ENCODE assay signal across 1 cellular context in the genomic region with DNA sequence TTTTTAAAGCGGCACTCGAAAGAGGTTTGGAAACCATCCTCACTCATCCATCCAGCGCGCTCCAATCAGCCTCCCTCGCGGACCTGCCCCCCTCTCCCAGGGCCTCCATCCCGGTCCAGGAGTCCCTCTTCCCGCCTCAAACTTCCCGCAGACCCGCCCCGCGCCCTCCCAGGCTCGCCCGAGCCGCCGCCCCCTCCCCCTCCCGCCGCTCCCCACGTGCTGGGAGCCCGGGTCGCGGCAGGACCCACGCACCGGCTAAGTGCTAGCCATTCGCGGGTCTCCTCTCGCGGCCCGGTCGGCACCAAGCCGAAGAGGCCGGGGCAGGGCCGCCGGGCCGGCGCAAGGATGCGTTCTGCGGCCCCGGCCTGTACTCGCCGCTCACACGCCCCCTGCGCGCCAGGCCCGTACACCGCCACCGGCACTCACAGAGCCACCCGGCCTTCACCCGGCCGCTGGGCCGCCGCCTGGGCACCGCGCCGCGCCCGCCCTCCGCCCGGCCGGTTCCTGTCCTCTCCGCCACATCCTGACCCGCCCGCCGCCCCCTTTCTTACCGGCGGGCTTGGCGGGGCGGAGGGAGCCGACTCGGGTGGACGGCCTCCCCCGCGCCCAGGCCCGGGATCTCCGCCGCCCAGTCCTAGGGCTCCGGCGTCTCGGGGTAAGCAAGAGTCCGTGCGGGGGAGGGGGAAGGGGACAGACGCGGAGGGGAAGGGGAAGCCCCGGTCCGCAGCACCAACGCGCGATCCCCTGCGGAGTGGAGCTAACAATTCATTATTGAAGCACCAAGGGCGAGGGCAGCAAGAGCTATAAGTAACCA.
TF ChIP-seq lines count a peak whose summit lies in the region.

No MANE protein-coding gene starts in this region.

TF ChIP-seq in K562, 482 proteins besides CTCF, POLR2A, EP300 and RAD21 (continued from another document and continues in another):
- TF ChIP-seq ZNF609 (CRISPR knock-in tag; IDR thresholded peaks at IDR 0.05; ENCODE audit: borderline replicate concordance) (no peak), SP1 (CRISPR knock-in tag; IDR thresholded peaks at IDR 0.05) (no peak), TCFL5 (CRISPR knock-in tag; conservative IDR thresholded peaks at IDR 0.05) (no peak), TRIM24 (IDR thresholded peaks at IDR 0.05) (0 out of 4 replicates have a peak, but pooled peaks of 1 of the 2 experiments have one; percentile 14), ZNF586 (CRISPR knock-in tag; conservative IDR thresholded peaks at IDR 0.05) (no peak), SAFB2 (IDR thresholded peaks at IDR 0.05; ENCODE audit: borderline replicate concordance, low read depth, low read length, severe bottlenecking) (no peak), KLF16 (IDR thresholded peaks at IDR 0.05) (no peak), MCM5 (IDR thresholded peaks at IDR 0.05; ENCODE audit: low read depth) (no peak), NR3C1 (CRISPR knock-in tag; IDR thresholded peaks at IDR 0.05) (no peak), NBN (IDR thresholded peaks at IDR 0.05; ENCODE audit: low read depth) (peak; percentile 16; the same call in 1 of the 2 replicates), KDM2B (CRISPR knock-in tag; IDR thresholded peaks at IDR 0.05) (no peak), PHF8 (IDR thresholded peaks at IDR 0.05; ENCODE audit: borderline replicate concordance, low read length) (peak; percentile 11; the same call in 1 of the 2 replicates), ZNF318 (IDR thresholded peaks at IDR 0.05; ENCODE audit: borderline replicate concordance in 1 of 2, low read depth in 1 of 2) (no peak), FOXJ2 (tag; IDR thresholded peaks at IDR 0.05) (no peak), NONO (IDR thresholded peaks at IDR 0.05; ENCODE audit: low read depth in 2 of 2, low read length in 1 of 2) (peak in 1 of 2 experiments; percentile 27; a peak in 1 of 4 replicates), KAT7 (CRISPR knock-in tag; IDR thresholded peaks at IDR 0.05; ENCODE audit: borderline replicate concordance) (no peak), IRF2 (CRISPR knock-in tag; IDR thresholded peaks at IDR 0.05) (no peak), SUPT5H (IDR thresholded peaks at IDR 0.05) (no peak), PHF21A (IDR thresholded peaks at IDR 0.05; ENCODE audit: borderline replicate concordance, low read depth) (no peak), FOXP1 (CRISPR knock-in tag; IDR thresholded peaks at IDR 0.05) (0 out of 2 replicates have a peak, but pooled peaks have one; percentile 13), ZNF408 (CRISPR knock-in tag; IDR thresholded peaks at IDR 0.05; ENCODE audit: low read depth) (no peak), ZNF23 (CRISPR knock-in tag; IDR thresholded peaks at IDR 0.05) (no peak), ZZZ3 (IDR thresholded peaks at IDR 0.05) (no peak), ZNF785 (CRISPR knock-in tag; IDR thresholded peaks at IDR 0.05) (no peak), RBFOX2 (IDR thresholded peaks at IDR 0.05; ENCODE audit: low read depth, low read length) (no peak), SIN3A (IDR thresholded peaks at IDR 0.05; ENCODE audit: borderline replicate concordance in 2 of 2, control insufficient read depth in 1 of 2, low read depth in 2 of 2, low read length in 2 of 2) (peak; percentile 37 to 59; a peak in 2 of 4 replicates), ZKSCAN8 (CRISPR knock-in tag; IDR thresholded peaks at IDR 0.05) (no peak), GATAD2B (IDR thresholded peaks at IDR 0.05; ENCODE audit: borderline replicate concordance) (0 out of 2 replicates have a peak, but pooled peaks have one; percentile 14), MXI1 (IDR thresholded peaks at IDR 0.05; ENCODE audit: low read depth, low read length) (0 out of 2 replicates have a peak, but pooled peaks have one; percentile 26), ZNF507 (tag; conservative IDR thresholded peaks at IDR 0.05) (no peak), DDX20 (tag; IDR thresholded peaks at IDR 0.05; ENCODE audit: low read depth) (no peak), KLF13 (tag; IDR thresholded peaks at IDR 0.05; ENCODE audit: borderline replicate concordance, low read depth) (peak; percentile 48; the same call in 1 of the 2 replicates), PCBP1 (IDR thresholded peaks at IDR 0.05; ENCODE audit: low read depth, low read length, poor library complexity, severe bottlenecking) (peak; percentile 19), ZNF274 (IDR thresholded peaks at IDR 0.05; ENCODE audit: borderline replicate concordance, low read depth, low read length) (no peak), FOXM1 (IDR thresholded peaks at IDR 0.05; ENCODE audit: low read depth) (no peak), FOXM1 (CRISPR knock-in tag; IDR thresholded peaks at IDR 0.05; ENCODE audit: low read depth) (no peak), POLR2AphosphoS5 (IDR thresholded peaks at IDR 0.05; ENCODE audit: control insufficient read depth, insufficient read depth, low read depth, low read length) (no peak; the same call in 1 of the 2 replicates), RCOR1 (IDR thresholded peaks at IDR 0.05; ENCODE audit: borderline replicate concordance in 1 of 2, low read depth in 2 of 2, low read length in 2 of 2) (peak in 1 of 2 experiments; percentile 27; a peak in 1 of 4 replicates), IRF1 (CRISPR knock-in tag; IDR thresholded peaks at IDR 0.05; ENCODE audit: borderline replicate concordance) (no peak), FIP1L1 (IDR thresholded peaks at IDR 0.05; ENCODE audit: low read depth, low read length, poor library complexity, severe bottlenecking) (no peak), POLR2AphosphoS2 (IDR thresholded peaks at IDR 0.05; ENCODE audit: low read length) (no peak), YY1 (IDR thresholded peaks at IDR 0.05; ENCODE audit: borderline replicate concordance in 1 of 3, control insufficient read depth in 1 of 3, extremely low read depth in 1 of 3, insufficient read depth in 3 of 3, insufficient read length in 1 of 3, insufficient replicate concordance in 2 of 3, low read depth in 1 of 3, low read length in 2 of 3) (peak in 1 of 3 experiments; percentile 28)
- TF ChIP-seq, protein P1, sequence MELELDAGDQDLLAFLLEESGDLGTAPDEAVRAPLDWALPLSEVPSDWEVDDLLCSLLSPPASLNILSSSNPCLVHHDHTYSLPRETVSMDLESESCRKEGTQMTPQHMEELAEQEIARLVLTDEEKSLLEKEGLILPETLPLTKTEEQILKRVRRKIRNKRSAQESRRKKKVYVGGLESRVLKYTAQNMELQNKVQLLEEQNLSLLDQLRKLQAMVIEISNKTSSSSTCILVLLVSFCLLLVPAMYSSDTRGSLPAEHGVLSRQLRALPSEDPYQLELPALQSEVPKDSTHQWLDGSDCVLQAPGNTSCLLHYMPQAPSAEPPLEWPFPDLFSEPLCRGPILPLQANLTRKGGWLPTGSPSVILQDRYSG (tag; conservative IDR thresholded peaks at IDR 0.05; ENCODE audit: low read depth) = 0 out of 2 replicates have a peak, but pooled peaks have one; percentile 8
- TF ChIP-seq, protein P2, sequence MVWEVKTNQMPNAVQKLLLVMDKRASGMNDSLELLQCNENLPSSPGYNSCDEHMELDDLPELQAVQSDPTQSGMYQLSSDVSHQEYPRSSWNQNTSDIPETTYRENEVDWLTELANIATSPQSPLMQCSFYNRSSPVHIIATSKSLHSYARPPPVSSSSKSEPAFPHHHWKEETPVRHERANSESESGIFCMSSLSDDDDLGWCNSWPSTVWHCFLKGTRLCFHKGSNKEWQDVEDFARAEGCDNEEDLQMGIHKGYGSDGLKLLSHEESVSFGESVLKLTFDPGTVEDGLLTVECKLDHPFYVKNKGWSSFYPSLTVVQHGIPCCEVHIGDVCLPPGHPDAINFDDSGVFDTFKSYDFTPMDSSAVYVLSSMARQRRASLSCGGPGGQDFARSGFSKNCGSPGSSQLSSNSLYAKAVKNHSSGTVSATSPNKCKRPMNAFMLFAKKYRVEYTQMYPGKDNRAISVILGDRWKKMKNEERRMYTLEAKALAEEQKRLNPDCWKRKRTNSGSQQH (CRISPR knock-in tag; IDR thresholded peaks at IDR 0.05) = 0 out of 2 replicates have a peak, but pooled peaks have one; percentile 36
